In genomic region chr11:117201906-117202305, GRCh38 we compare ENCODE assay signal across 1 cellular context.
TF ChIP-seq lines count a peak whose summit lies in the region.

No MANE protein-coding gene starts in this region.

TF ChIP-seq in GM12878, 131 proteins besides CTCF, POLR2A, EP300 and RAD21:
- no peak for TF ChIP-seq LARP7 (IDR thresholded peaks at IDR 0.05)
- no peak for TF ChIP-seq TCF7 (IDR thresholded peaks at IDR 0.05; ENCODE audit: borderline replicate concordance)
TF ChIP-seq in GM12878: peak in this region for 0.
